Comparison of ENCODE assay signal across 21 cellular contexts in genomic region chr11:61503135-61503770, GRCh38. TPM values are rescaled to one million over a fixed set of nuclear protein-coding genes. Genes with fewer than 3 reads are reported as not detected.
"Had no signal": no experiment of that assay in that cellular context is flagged by ENCODE, and none has a peak within 500 bp of the region (broad histone marks: within the 10 kb centered on the region; RNA-seq: fewer than 3 reads in every experiment).

No MANE protein-coding gene starts in this region.

- ATAC-seq: activated CD4-positive, CD25-positive, alpha-beta regulatory T cell treated with anti-CD3 and anti-CD28 coated beads, Interleukin-2, amount 50 U/mL, for 24 hours; activated naive CD4-positive, alpha-beta T cell treated with anti-CD3 and anti-CD28 coated beads, Interleukin-2, amount 50 U/mL, for 72 hours; body of pancreas; pancreas; stimulated activated naive B cell treated with anti-CD40 and anti-IgM and Interleukin-4, amounts not matched to agents 10 μg/mL and 1 μg/mL and 100 μg/mL, for 72 hours; T-helper 17 cell had no signal

- H3K27ac Mint-ChIP-seq: activated naive CD4-positive, alpha-beta T cell treated with anti-CD3 and anti-CD28 coated beads, Interleukin-2, amount 50 U/mL, for 72 hours; mesothelial cell of epicardium; stimulated activated naive B cell treated with anti-CD40 and anti-IgM and Interleukin-4, amounts not matched to agents 10 μg/mL and 1 μg/mL and 100 μg/mL, for 72 hours; T-helper 17 cell had no signal

- H3K4me3 Mint-ChIP-seq: central memory CD8-positive, alpha-beta T cell; mesothelial cell of epicardium; neural crest cell; stimulated activated naive B cell treated with anti-CD40 and anti-IgM and Interleukin-4, amounts not matched to agents 10 μg/mL and 1 μg/mL and 100 μg/mL, for 72 hours; T-helper 17 cell had no signal

- H3K27ac ChIP-seq: body of pancreas, esophagus muscularis mucosa, pancreas, tibial nerve, uterus had no signal

- H3K9me3 ChIP-seq: body of pancreas, esophagus muscularis mucosa, pancreas, tibial nerve, uterus had no signal

- H3K36me3 Mint-ChIP-seq: mesothelial cell of epicardium had no signal

- DNase-seq: activated CD4-positive, alpha-beta T cell treated with anti-CD3 and anti-CD28 coated beads, Interleukin-2, amount 50 U/mL, for 1 hour; activated gamma-delta T cell; activated T-cell treated with anti-CD3 and anti-CD28 coated beads, Interleukin-2, amount 50 U/mL, for 48 hours; amygdala; body of pancreas; cortex of kidney; effector CD4-positive, alpha-beta T cell; stimulated activated naive B cell treated with anti-CD40 and anti-IgM and Interleukin-4, amounts not matched to agents 10 μg/mL and 1 μg/mL and 100 μg/mL, for 72 hours; substantia nigra; T-helper 17 cell; uterus had no signal

- H3K27me3 ChIP-seq: body of pancreas, pancreas had no signal

- H3K9me3 Mint-ChIP-seq: activated naive CD4-positive, alpha-beta T cell treated with anti-CD3 and anti-CD28 coated beads, Interleukin-2, amount 50 U/mL, for 72 hours; central memory CD8-positive, alpha-beta T cell; mesothelial cell of epicardium; neural crest cell; stimulated activated naive B cell treated with anti-CD40 and anti-IgM and Interleukin-4, amounts not matched to agents 10 μg/mL and 1 μg/mL and 100 μg/mL, for 72 hours had no signal

- H3K4me3 ChIP-seq: body of pancreas, esophagus muscularis mucosa, lung, pancreas, tibial nerve, uterus had no signal

- H3K36me3 ChIP-seq: esophagus muscularis mucosa, pancreas, tibial nerve, uterus had no signal

RNA-seq across cellular contexts. Expression of gene LRRC10B, which starts 5.3 kb away (rescaled TPM):
- total RNA-seq: activated naive CD4-positive, alpha-beta T cell treated with anti-CD3 and anti-CD28 coated beads, Interleukin-2, amount 50 U/mL, for 72 hours; myocyte; T-helper 17 cell had no signal
